ENCODE assay signal across 11 cellular contexts in the genomic region with DNA sequence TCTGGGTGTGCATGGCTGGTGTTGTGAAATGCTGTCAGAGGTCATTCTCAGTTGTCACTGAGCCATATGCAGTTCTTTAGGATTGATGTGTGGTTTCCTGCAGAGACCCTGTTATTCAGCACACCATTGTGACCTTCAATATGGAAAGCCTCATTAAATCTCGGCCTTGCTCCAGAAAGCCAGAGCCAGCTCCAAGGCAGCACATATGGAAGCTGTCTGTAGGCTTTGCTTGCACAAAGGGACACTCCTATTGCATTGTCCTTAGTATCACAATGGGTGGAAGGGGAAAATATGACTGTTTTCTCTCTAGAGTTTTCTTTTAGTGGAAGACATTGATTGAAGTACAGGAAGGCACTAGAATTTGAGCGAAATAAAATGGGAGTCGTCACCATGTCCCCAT.
"Had no signal": no experiment of that assay in that cellular context is flagged by ENCODE, and none has a peak within 500 bp of the region (broad histone marks: within the 10 kb centered on the region; RNA-seq: fewer than 3 reads in every experiment).

No MANE protein-coding gene starts in this region.

- H3K27ac Mint-ChIP-seq: dendritic cell treated with granulocyte-macrophage colony-stimulating factor and Interleukin-4, amounts not matched to agents 40 ng/mL and 50 ng/mL, for 4 days; natural killer cell had no signal

- DNase-seq: activated CD4-positive, CD25-positive, alpha-beta regulatory T cell; activated naive CD4-positive, alpha-beta T cell treated with anti-CD3 and anti-CD28 coated beads, Interleukin-2, amount 50 U/mL, for 16 hours; activated T-cell treated with anti-CD3 and anti-CD28 coated beads, Interleukin-2, amount 50 U/mL, for 1 hour; cerebellar nuclear complex; heart left ventricle; natural killer cell; stimulated activated CD4-positive, alpha-beta T cell treated with anti-CD3 and anti-CD28 coated beads, Interleukin-2, amount 100 ng/mL, for 48 hours; stimulated activated naive CD4-positive, alpha-beta T cell treated with Interleukin-2 at 50 U/mL for 16 hours; upper lobe of right lung had no signal

- H3K9me3 Mint-ChIP-seq: dendritic cell treated with granulocyte-macrophage colony-stimulating factor and Interleukin-4, amounts not matched to agents 40 ng/mL and 50 ng/mL, for 4 days; natural killer cell had no signal

- H3K4me1 Mint-ChIP-seq: natural killer cell had no signal

- H3K4me3 Mint-ChIP-seq: dendritic cell treated with granulocyte-macrophage colony-stimulating factor and Interleukin-4, amounts not matched to agents 40 ng/mL and 50 ng/mL, for 4 days; natural killer cell had no signal

- H3K27me3 Mint-ChIP-seq: dendritic cell treated with granulocyte-macrophage colony-stimulating factor and Interleukin-4, amounts not matched to agents 40 ng/mL and 50 ng/mL, for 4 days had no signal

- ATAC-seq: heart left ventricle, left lobe of liver, natural killer cell, upper lobe of right lung had no signal

- H3K36me3 Mint-ChIP-seq: natural killer cell had no signal
